ENCODE assay signal across 7 cellular contexts in the genomic region with DNA sequence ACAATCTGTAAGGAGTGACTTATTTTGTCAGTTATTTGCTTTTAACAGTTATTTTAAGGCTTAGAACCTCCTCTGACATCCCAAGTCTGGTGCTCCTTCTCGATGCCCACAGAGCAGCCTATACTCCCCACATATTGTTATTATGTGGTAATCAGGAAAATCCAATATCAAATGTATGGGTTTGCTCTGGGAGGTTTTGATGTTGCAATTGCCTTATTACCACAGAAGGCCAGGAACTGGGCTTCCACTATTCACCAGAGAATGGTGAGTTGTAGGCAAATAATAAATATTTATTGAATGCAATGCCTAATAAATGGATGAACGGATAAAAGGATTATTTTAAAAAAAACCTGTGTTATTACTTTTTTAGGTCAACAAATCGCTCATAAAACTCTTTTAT. TPM values are rescaled to one million over a fixed set of nuclear protein-coding genes. Genes with fewer than 3 reads are reported as not detected.
"Had no signal": no experiment of that assay in that cellular context is flagged by ENCODE, and none has a peak within 500 bp of the region (broad histone marks: within the 10 kb centered on the region; RNA-seq: fewer than 3 reads in every experiment).

No MANE protein-coding gene starts in this region.

- H3K9me3 ChIP-seq: MG63 had no signal

- H3K27me3 ChIP-seq: cardiac muscle cell, MG63 had no signal

- H3K4me3 ChIP-seq: cardiac muscle cell, MG63, SK-N-MC had no signal

- H3K36me3 ChIP-seq: cardiac muscle cell, MG63 had no signal

- DNase-seq: activated CD8-positive, alpha-beta memory T cell treated with anti-CD3 and anti-CD28 coated beads, Interleukin-2, amount 50 U/mL, for 48 hours; NCI-H1048; NCI-H2171 had no signal

- H3K27ac ChIP-seq: cardiac muscle cell, SK-N-MC had no signal

RNA-seq across cellular contexts. Expression of gene NEK10, which starts 12.2 kb away (rescaled TPM):
- polyA plus RNA-seq: IgD-negative memory B cell had no signal
